In the genomic region with DNA sequence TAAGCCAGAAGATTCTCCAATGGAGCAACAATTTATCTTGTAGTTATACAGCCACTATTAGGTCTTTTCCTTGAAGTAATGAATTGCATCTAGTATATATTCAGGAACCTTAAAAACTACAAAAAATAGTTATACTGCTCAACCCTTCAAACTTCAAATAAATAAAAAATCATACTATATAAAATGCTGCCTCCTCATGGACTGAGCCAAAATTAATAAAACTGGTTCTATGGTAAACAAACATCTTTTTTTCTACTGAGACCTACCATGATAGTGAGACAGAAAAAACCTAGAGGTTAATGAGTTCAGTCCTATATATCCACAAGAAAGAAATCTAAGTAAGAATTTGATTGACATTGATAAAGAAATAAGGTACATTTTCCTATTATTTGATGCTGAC, we compare ENCODE assay signal across 2 cellular contexts.
TF ChIP-seq lines count a peak whose summit lies in the region.

No MANE protein-coding gene starts in this region.

TF ChIP-seq in IMR-90, 13 proteins besides CTCF, POLR2A, EP300 and RAD21 (continued from another document):
- TF ChIP-seq CEBPB (IDR thresholded peaks at IDR 0.05; ENCODE audit: low read depth, low read length), result no peak
- TF ChIP-seq, protein P1, sequence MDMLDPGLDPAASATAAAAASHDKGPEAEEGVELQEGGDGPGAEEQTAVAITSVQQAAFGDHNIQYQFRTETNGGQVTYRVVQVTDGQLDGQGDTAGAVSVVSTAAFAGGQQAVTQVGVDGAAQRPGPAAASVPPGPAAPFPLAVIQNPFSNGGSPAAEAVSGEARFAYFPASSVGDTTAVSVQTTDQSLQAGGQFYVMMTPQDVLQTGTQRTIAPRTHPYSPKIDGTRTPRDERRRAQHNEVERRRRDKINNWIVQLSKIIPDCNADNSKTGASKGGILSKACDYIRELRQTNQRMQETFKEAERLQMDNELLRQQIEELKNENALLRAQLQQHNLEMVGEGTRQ (IDR thresholded peaks at IDR 0.05; ENCODE audit: low read depth, low read length), result no peak

TF ChIP-seq in SK-N-SH, 30 proteins besides CTCF, POLR2A, EP300 and RAD21:
- TF ChIP-seq REST (IDR thresholded peaks at IDR 0.05; ENCODE audit: low read depth, low read length) (no peak), EZH2phosphoT487 (IDR thresholded peaks at IDR 0.05; ENCODE audit: borderline replicate concordance, low read depth) (no peak), NFIC (IDR thresholded peaks at IDR 0.05; ENCODE audit: borderline replicate concordance) (no peak), ELF1 (IDR thresholded peaks at IDR 0.05) (no peak), GABPA (IDR thresholded peaks at IDR 0.05; ENCODE audit: low read depth) (no peak), SIN3A (IDR thresholded peaks at IDR 0.05; ENCODE audit: borderline replicate concordance, low read depth, low read length) (no peak), RCOR1 (IDR thresholded peaks at IDR 0.05; ENCODE audit: low read length) (no peak)
- TF ChIP-seq, protein P2, sequence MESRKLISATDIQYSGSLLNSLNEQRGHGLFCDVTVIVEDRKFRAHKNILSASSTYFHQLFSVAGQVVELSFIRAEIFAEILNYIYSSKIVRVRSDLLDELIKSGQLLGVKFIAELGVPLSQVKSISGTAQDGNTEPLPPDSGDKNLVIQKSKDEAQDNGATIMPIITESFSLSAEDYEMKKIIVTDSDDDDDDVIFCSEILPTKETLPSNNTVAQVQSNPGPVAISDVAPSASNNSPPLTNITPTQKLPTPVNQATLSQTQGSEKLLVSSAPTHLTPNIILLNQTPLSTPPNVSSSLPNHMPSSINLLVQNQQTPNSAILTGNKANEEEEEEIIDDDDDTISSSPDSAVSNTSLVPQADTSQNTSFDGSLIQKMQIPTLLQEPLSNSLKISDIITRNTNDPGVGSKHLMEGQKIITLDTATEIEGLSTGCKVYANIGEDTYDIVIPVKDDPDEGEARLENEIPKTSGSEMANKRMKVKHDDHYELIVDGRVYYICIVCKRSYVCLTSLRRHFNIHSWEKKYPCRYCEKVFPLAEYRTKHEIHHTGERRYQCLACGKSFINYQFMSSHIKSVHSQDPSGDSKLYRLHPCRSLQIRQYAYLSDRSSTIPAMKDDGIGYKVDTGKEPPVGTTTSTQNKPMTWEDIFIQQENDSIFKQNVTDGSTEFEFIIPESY (IDR thresholded peaks at IDR 0.05; ENCODE audit: borderline replicate concordance, low read depth), result no peak
